In genomic region chr12:57864382-57864781, GRCh38 we compare ENCODE assay signal across 8 cellular contexts. TPM values are rescaled to one million over a fixed set of nuclear protein-coding genes. Genes with fewer than 3 reads are reported as not detected.
A peak's percentile ranks its signal among the peaks of the same experiment; 100 is the strongest.
DNase-seq lines count a peak whose midpoint lies in the region; ATAC-seq and TF ChIP-seq lines count a peak whose summit lies in the region.

No MANE protein-coding gene starts in this region.

- peak overlapping the region; percentile 74 to 99 (median 96) for H3K27ac Mint-ChIP-seq in brain

- peak overlapping the region in 1 of 2 experiments; percentile 72 for H3K4me3 ChIP-seq in mesenchymal stem cell (ENCODE audit: insufficient read depth in 1 of 2, low read depth in 1 of 2, low read length in 2 of 2)

- peak overlapping the region; percentile 79 for H3K27ac ChIP-seq in mesenchymal stem cell (ENCODE audit: low read length, poor library complexity, severe bottlenecking)

- no peaks in the 10 kb centered on the region for H3K36me3 Mint-ChIP-seq in brain

- no peak overlapping the region for H3K4me2 ChIP-seq in mesenchymal stem cell (ENCODE audit: low read length, poor library complexity, severe bottlenecking)

- H3K4me3 Mint-ChIP-seq in brain, result peak overlapping the region; percentile 26 to 77 (median 72)

- peak overlapping the region; percentile 71 for H4K8ac ChIP-seq in mesenchymal stem cell (ENCODE audit: low read length)

- H3K4ac ChIP-seq in mesenchymal stem cell (ENCODE audit: low read depth in 1 of 2, low read length in 2 of 2), result peak overlapping the region in 1 of 2 experiments; percentile 91

- peak overlapping the region; percentile 43 for H2AK5ac ChIP-seq in mesenchymal stem cell (ENCODE audit: low read length, severe bottlenecking)

- ATAC-seq in GM21786 (IDR thresholded peaks at IDR 0.05; ENCODE audit: unreplicated experiment) (no peak), GM21526 (IDR thresholded peaks at IDR 0.05; ENCODE audit: low FRiP score, unreplicated experiment) (no peak), GM21619 (IDR thresholded peaks at IDR 0.05; ENCODE audit: unreplicated experiment) (no peak)

- H3K27me3 ChIP-seq in mesenchymal stem cell (ENCODE audit: control insufficient read depth in 1 of 2, insufficient read depth in 1 of 2, low read length in 2 of 2), result no peaks in the 10 kb centered on the region

- H3K36me3 ChIP-seq in mesenchymal stem cell (ENCODE audit: control insufficient read depth in 1 of 2, insufficient read depth in 2 of 2, low read depth in 1 of 2, low read length in 2 of 2), result no peaks in the 10 kb centered on the region

- H3K14ac ChIP-seq in mesenchymal stem cell (ENCODE audit: low read length in 2 of 2), result peak overlapping the region in 1 of 2 experiments; percentile 80

- H2BK15ac ChIP-seq in mesenchymal stem cell (ENCODE audit: low read depth, poor library complexity, severe bottlenecking), result peak overlapping the region; percentile 60

- H3K79me1 ChIP-seq in mesenchymal stem cell (replicated peaks; ENCODE audit: low read length, poor library complexity, severe bottlenecking), result no peaks in the 10 kb centered on the region

- TF ChIP-seq CTCF in brain (conservative IDR thresholded peaks at IDR 0.05), result peak in 1 of 2 experiments; percentile 6

- peak overlapping the region; percentile 50 for H2BK120ac ChIP-seq in mesenchymal stem cell (ENCODE audit: low read depth, low read length)

- H3K4me1 ChIP-seq in mesenchymal stem cell (ENCODE audit: control insufficient read depth, insufficient read depth, low read depth, low read length), result peaks cover 10% of the 10 kb centered on the region

- peaks cover 55% of the 10 kb centered on the region for H3K4me1 Mint-ChIP-seq in brain

- no peak overlapping the region for H3K23ac ChIP-seq in mesenchymal stem cell (ENCODE audit: low read length in 2 of 2)

- peak overlapping the region; percentile 89 for H3K9ac ChIP-seq in mesenchymal stem cell (ENCODE audit: low read length)

- peaks cover 0 to 4% (median 0%) of the 10 kb centered on the region in 5 experiments for H3K9me3 Mint-ChIP-seq in brain

- peak overlapping the region; percentile 23 to 86 for H3K18ac ChIP-seq in mesenchymal stem cell (ENCODE audit: low read depth in 1 of 2, low read length in 2 of 2)

- no peak overlapping the region for H4K91ac ChIP-seq in mesenchymal stem cell (ENCODE audit: low read length)

- H2AFZ ChIP-seq in mesenchymal stem cell (ENCODE audit: low read depth, low read length), result peak overlapping the region; percentile 36

- no peak overlapping the region for H2BK5ac ChIP-seq in mesenchymal stem cell (ENCODE audit: low read depth, low read length, poor library complexity, severe bottlenecking)

- WGBS in mesenchymal stem cell, result 52% methylated on average over 4 of the region's 5 CpGs

- TF ChIP-seq POLR2A in erythroblast (IDR thresholded peaks at IDR 0.05; ENCODE audit: low read length), result no peak

- H3K9me3 ChIP-seq in mesenchymal stem cell (ENCODE audit: control insufficient read depth, low read length), result no peaks in the 10 kb centered on the region

- DNase-seq in A172 (ENCODE audit: low spot score) (peak; percentile 38), HS-27A (ENCODE audit: low read depth) (peak; percentile 22), mesenchymal stem cell (no peak), erythroblast (lab: John Stamatoyannopoulos, UW) (no peak)

- H2BK12ac ChIP-seq in mesenchymal stem cell (ENCODE audit: low read length in 2 of 2), result peak overlapping the region; percentile 65 to 96

- H3K27me3 Mint-ChIP-seq in brain, result no peaks in the 10 kb centered on the region

RNA-seq across cellular contexts. Expression of gene CTDSP2, which starts 17.9 kb away (rescaled TPM):
- total RNA-seq in A172 (2014; rRNA removed; shearing (Covaris generic)), result 26.9 and 27.5 TPM in 2 replicates
- 67.6 TPM for polyA plus RNA-seq in brain (ENCODE audit: insufficient read depth, low read depth, low replicate concordance)
- polyA plus RNA-seq in mesenchymal stem cell (2013, experiment 1 of 2), result 136 TPM
- 129 TPM for polyA plus RNA-seq in mesenchymal stem cell (2013, experiment 2 of 2)

RNA-seq across cellular contexts. Expression of gene AVIL, which starts 45.8 kb away (rescaled TPM):
- 0.41 and 0.98 TPM in 2 replicates for total RNA-seq in A172 (2014; rRNA removed; shearing (Covaris generic))
- polyA plus RNA-seq in brain (ENCODE audit: insufficient read depth, low read depth, low replicate concordance), result 1.0 TPM
- 1.6 TPM for polyA plus RNA-seq in mesenchymal stem cell (2013, experiment 1 of 2)
- 1.8 TPM for polyA plus RNA-seq in mesenchymal stem cell (2013, experiment 2 of 2)

Comparison
In these comparisons a context has a peak if more than half of its experiments do, and no peak if none do; other contexts are left out.
1. DNase-seq: peak in A172 (single experiment) and HS-27A (single experiment); none in mesenchymal stem cell (single experiment) and erythroblast (0 of 2).